18 cellular contexts compared by ENCODE assay signal in genomic region chr10:24358022-24358421, GRCh38.
"Had no signal": no experiment of that assay in that cellular context is flagged by ENCODE, and none has a peak within 500 bp of the region (broad histone marks: within the 10 kb centered on the region; RNA-seq: fewer than 3 reads in every experiment).

No MANE protein-coding gene starts in this region.

- H3K36me3 ChIP-seq: brain microvascular endothelial cell, spleen, tibial artery, uterus, WERI-Rb-1 had no signal

- H3K9me3 Mint-ChIP-seq: activated naive CD4-positive, alpha-beta T cell treated with anti-CD3 and anti-CD28 coated beads, Interleukin-2, amount 50 U/mL, for 24 hours; stimulated activated naive CD8-positive, alpha-beta T cell treated with anti-CD3 and anti-CD28 coated beads, Interleukin-15, Interleukin-2, amounts not matched to agents 100 ng/mL and 50 ng/mL, for 24 hours had no signal

- H3K4me1 ChIP-seq: uterus had no signal

- H3K4me3 Mint-ChIP-seq: activated naive CD4-positive, alpha-beta T cell treated with anti-CD3 and anti-CD28 coated beads, Interleukin-2, amount 50 U/mL, for 24 hours; stimulated activated naive CD8-positive, alpha-beta T cell treated with anti-CD3 and anti-CD28 coated beads, Interleukin-15, Interleukin-2, amounts not matched to agents 100 ng/mL and 50 ng/mL, for 24 hours had no signal

- DNase-seq: activated gamma-delta T cell treated with Interleukin-2 at 50 U/mL for 16 hours; activated T-cell treated with anti-CD3 and anti-CD28 coated beads, Interleukin-2, amount 50 U/mL, for 1 hour; anterior cingulate cortex; brain microvascular endothelial cell; central memory CD4-positive, alpha-beta T cell; dermis blood vessel endothelial cell; effector memory CD4-positive, alpha-beta T cell; foreskin melanocyte; glutamatergic neuron; spleen; T-helper 1 cell; tibial artery; uterus; WERI-Rb-1 had no signal

- H2AFZ ChIP-seq: hepatocyte had no signal

- H3K27ac Mint-ChIP-seq: activated naive CD4-positive, alpha-beta T cell treated with anti-CD3 and anti-CD28 coated beads, Interleukin-2, amount 50 U/mL, for 24 hours; progenitor cell of endocrine pancreas; stimulated activated naive CD8-positive, alpha-beta T cell treated with anti-CD3 and anti-CD28 coated beads, Interleukin-15, Interleukin-2, amounts not matched to agents 100 ng/mL and 50 ng/mL, for 24 hours had no signal

- H3K27ac ChIP-seq: brain microvascular endothelial cell, hepatocyte, spleen, tibial artery, uterus, WERI-Rb-1 had no signal

- H3K4me1 Mint-ChIP-seq: activated naive CD4-positive, alpha-beta T cell treated with anti-CD3 and anti-CD28 coated beads, Interleukin-2, amount 50 U/mL, for 24 hours had no signal

- H3K27me3 Mint-ChIP-seq: activated naive CD4-positive, alpha-beta T cell treated with anti-CD3 and anti-CD28 coated beads, Interleukin-2, amount 50 U/mL, for 24 hours; progenitor cell of endocrine pancreas; stimulated activated naive CD8-positive, alpha-beta T cell treated with anti-CD3 and anti-CD28 coated beads, Interleukin-15, Interleukin-2, amounts not matched to agents 100 ng/mL and 50 ng/mL, for 24 hours had no signal

- H3K4me2 ChIP-seq: hepatocyte had no signal

- H3K27me3 ChIP-seq: brain microvascular endothelial cell, hepatocyte, spleen, tibial artery, uterus had no signal

- H3K4me3 ChIP-seq: hepatocyte, spleen, tibial artery, uterus had no signal

- H3K9me3 ChIP-seq: spleen, tibial artery, uterus had no signal

- H3K36me3 Mint-ChIP-seq: activated naive CD4-positive, alpha-beta T cell treated with anti-CD3 and anti-CD28 coated beads, Interleukin-2, amount 50 U/mL, for 24 hours had no signal
